Comparison of ENCODE assay signal across 9 cellular contexts in genomic region chr19:41426952-41427646, GRCh38. TPM values are rescaled to one million over a fixed set of nuclear protein-coding genes. Genes with fewer than 3 reads are reported as not detected.
DNase-seq lines count a peak whose midpoint lies in the region; ATAC-seq, FAIRE-seq and TF ChIP-seq lines count a peak whose summit lies in the region.
"Had no signal": no experiment of that assay in that cellular context is flagged by ENCODE, and none has a peak within 500 bp of the region (broad histone marks: within the 10 kb centered on the region; RNA-seq: fewer than 3 reads in every experiment).

Gene B3GNT8, minus strand, starts transcription at chr19:41427374. Its CDS starts 596 bp downstream, at chr19:41426778.

- ATAC-seq in activated CD4-positive, alpha-beta T cell treated with anti-CD3 and anti-CD28 coated beads for 36 hours, result peak; percentile 72
- peak; percentile 57 for ATAC-seq in Panc1
- peak; percentile 84 to 89 (median 86) for ATAC-seq in heart right ventricle
- ATAC-seq in HG03342 (IDR thresholded peaks at IDR 0.05; ENCODE audit: unreplicated experiment), result no peak

- H3K4me3 ChIP-seq in Panc1 (ENCODE audit: low read depth in 2 of 2, low read length in 2 of 2) (no peak within 1 kb of the TSS), heart right ventricle (peak within 1 kb of the TSS; percentile 16 to 73 (median 61))

- FAIRE-seq in RCC 7860 (lab: Jason Lieb, UNC), result no peak
- FAIRE-seq: G401.6 had no signal

- in situ Hi-C loops in Panc1 (cut with HindIII; ENCODE audit: low pct_unique_long_range_greater_than_20kb, low sequenced_read_pairs), result no loop called here

- CTCF ChIA-PET in activated CD4-positive, alpha-beta T cell treated with anti-CD3 and anti-CD28 coated beads for 36 hours (lab: Charles Lee), result interaction anchor here (0.7 to 1.8 kb wide), 2 partner anchors 9 to 22 kb away, joined by 3 to 6 read pairs; no protein-coding TSS in a partner anchor
- CTCF ChIA-PET in Panc1 (lab: Charles Lee), result no interaction called here

- no peaks in the 10 kb centered on the region for H3K9me3 Mint-ChIP-seq in activated CD4-positive, alpha-beta T cell treated with anti-CD3 and anti-CD28 coated beads for 36 hours (ENCODE audit: low read depth)
- no peaks in the 10 kb centered on the region for H3K9me3 Mint-ChIP-seq in activated naive CD8-positive, alpha-beta T cell treated with anti-CD3 and anti-CD28 coated beads for 36 hours
- H3K9me3 Mint-ChIP-seq in progenitor cell of endocrine pancreas (ENCODE audit: low read depth), result no peaks in the 10 kb centered on the region

- BruUV-seq in Panc1 (replicated peaks; lab: Mats Ljungman, UMichigan), result no TSS peak

- H3K4me3 Mint-ChIP-seq in activated CD4-positive, alpha-beta T cell treated with anti-CD3 and anti-CD28 coated beads for 36 hours, result peak within 1 kb of the TSS; percentile 65
- peak within 1 kb of the TSS; percentile 66 for H3K4me3 Mint-ChIP-seq in activated naive CD8-positive, alpha-beta T cell treated with anti-CD3 and anti-CD28 coated beads for 36 hours
- peak within 1 kb of the TSS; percentile 85 for H3K4me3 Mint-ChIP-seq in progenitor cell of endocrine pancreas (ENCODE audit: low read depth)

- DNase-seq in activated CD4-positive, alpha-beta T cell treated with anti-CD3 and anti-CD28 coated beads for 36 hours, result peak; percentile 73
- no peak for DNase-seq in activated CD4-positive, alpha-beta T cell treated with anti-CD3 and anti-CD28 coated beads for 1 hour
- no peak for DNase-seq in Panc1 (ENCODE audit: low read depth, low spot score)
- peak; percentile 63 for DNase-seq in activated naive CD8-positive, alpha-beta T cell treated with anti-CD3 and anti-CD28 coated beads for 36 hours
- peak; percentile 89 to 90 for DNase-seq in heart right ventricle
- DNase-seq in progenitor cell of endocrine pancreas (ENCODE audit: low spot score, unreplicated experiment), result peak; percentile 70
- no peak for DNase-seq in RCC 7860 (ENCODE audit: low spot score)

- TF ChIP-seq CTCF in Panc1 (IDR thresholded peaks at IDR 0.05), result no peak
- no peak for TF ChIP-seq CTCF in heart right ventricle (IDR thresholded peaks at IDR 0.05)
- no peak for TF ChIP-seq CTCF in progenitor cell of endocrine pancreas (IDR thresholded peaks at IDR 0.05; ENCODE audit: unreplicated experiment)

- no peak within 1 kb of the TSS for H3K27ac ChIP-seq in Panc1 (ENCODE audit: low read length)
- H3K27ac ChIP-seq in heart right ventricle, result peak within 1 kb of the TSS; percentile 69 to 94 (median 90)

- POLR2A ChIA-PET in activated CD4-positive, alpha-beta T cell treated with anti-CD3 and anti-CD28 coated beads for 36 hours (lab: Charles Lee), result no interaction called here
- POLR2A ChIA-PET in Panc1 (lab: Charles Lee), result no interaction called here

- H3K27me3 ChIP-seq in Panc1 (ENCODE audit: control insufficient read depth, insufficient read depth, low read length) (no peaks in the 10 kb centered on the region), heart right ventricle (no peaks in the 10 kb centered on the region)

- H3K36me3 ChIP-seq in Panc1 (ENCODE audit: control insufficient read depth, insufficient read depth, low read length) (no peaks in the 10 kb centered on the region), heart right ventricle (peaks cover 0 to 62% (median 12%) of the 10 kb centered on the region in 9 donors)

- H3K36me3 Mint-ChIP-seq in activated CD4-positive, alpha-beta T cell treated with anti-CD3 and anti-CD28 coated beads for 36 hours (ENCODE audit: low read depth), result peaks cover 18% of the 10 kb centered on the region
- H3K36me3 Mint-ChIP-seq in activated naive CD8-positive, alpha-beta T cell treated with anti-CD3 and anti-CD28 coated beads for 36 hours, result peaks cover 9% of the 10 kb centered on the region
- peaks cover 4% of the 10 kb centered on the region for H3K36me3 Mint-ChIP-seq in progenitor cell of endocrine pancreas (ENCODE audit: insufficient read depth)

- intact Hi-C loops in activated CD4-positive, alpha-beta T cell treated with anti-CD3 and anti-CD28 coated beads for 36 hours (cut with DNase I, micrococcal nuclease), result loop anchor here in 1 of 2 experiments (5.0 kb wide), 1 partner anchor 225 kb away; no protein-coding TSS in a partner anchor
- intact Hi-C loops in Panc1 (cut with micrococcal nuclease; ENCODE audit: unreplicated experiment), result no loop called here
- intact Hi-C loops in heart right ventricle (cut with DNase I), result loop anchor here in 3 of 10 donors (5.0 kb wide), 3 partner anchors 105 to 120 kb away; partner anchors contain the start of gene CCDC97 (in 1 of the 3)

- no peaks in the 10 kb centered on the region for H3K27me3 Mint-ChIP-seq in activated CD4-positive, alpha-beta T cell treated with anti-CD3 and anti-CD28 coated beads for 36 hours
- H3K27me3 Mint-ChIP-seq in activated naive CD8-positive, alpha-beta T cell treated with anti-CD3 and anti-CD28 coated beads for 36 hours, result no peaks in the 10 kb centered on the region
- H3K27me3 Mint-ChIP-seq in progenitor cell of endocrine pancreas, result no peaks in the 10 kb centered on the region

- 1 to 6% methylated on average over 18 to 19 of the region's 19 CpGs for WGBS in heart right ventricle, 2 donors

- peaks cover 18% of the 10 kb centered on the region for H3K4me1 Mint-ChIP-seq in activated CD4-positive, alpha-beta T cell treated with anti-CD3 and anti-CD28 coated beads for 36 hours
- peaks cover 16% of the 10 kb centered on the region for H3K4me1 Mint-ChIP-seq in activated naive CD8-positive, alpha-beta T cell treated with anti-CD3 and anti-CD28 coated beads for 36 hours
- H3K4me1 Mint-ChIP-seq in progenitor cell of endocrine pancreas (ENCODE audit: low read depth), result peaks cover 10% of the 10 kb centered on the region

- no peaks in the 10 kb centered on the region for H3K4me1 ChIP-seq in Panc1 (ENCODE audit: control insufficient read depth, insufficient read depth, low read length)
- peaks cover 12 to 93% (median 63%) of the 10 kb centered on the region in 9 donors for H3K4me1 ChIP-seq in heart right ventricle

- peak within 1 kb of the TSS; percentile 73 for H3K27ac Mint-ChIP-seq in activated CD4-positive, alpha-beta T cell treated with anti-CD3 and anti-CD28 coated beads for 36 hours
- peak within 1 kb of the TSS; percentile 78 for H3K27ac Mint-ChIP-seq in activated naive CD8-positive, alpha-beta T cell treated with anti-CD3 and anti-CD28 coated beads for 36 hours
- peak within 1 kb of the TSS; percentile 97 for H3K27ac Mint-ChIP-seq in progenitor cell of endocrine pancreas

- H3K9me3 ChIP-seq in Panc1 (ENCODE audit: control insufficient read depth, insufficient read depth, low read depth, low read length) (no peaks in the 10 kb centered on the region), heart right ventricle (no peaks in the 10 kb centered on the region)

RNA-seq across cellular contexts. Expression of gene B3GNT8, which starts in this region (rescaled TPM):
- under 1 TPM in 1 of 2 experiments, not detected in 1; 0.41 TPM for total RNA-seq in activated CD4-positive, alpha-beta T cell treated with anti-CD3 and anti-CD28 coated beads for 36 hours
- total RNA-seq in Panc1 (2021; ENCODE audit: unreplicated experiment), result 0.10 TPM
- not detected for polyA plus RNA-seq in Panc1 (2012; ENCODE audit: insufficient read length)
- under 1 TPM; 0.10 to 0.48 TPM for total RNA-seq in activated naive CD8-positive, alpha-beta T cell treated with anti-CD3 and anti-CD28 coated beads for 36 hours
- total RNA-seq in heart right ventricle, result 10 to 100 TPM in 2 of 10 donors, 1 to 10 TPM in 8; 6.2 to 11.7 (median 8.8) TPM
- 10 to 100 TPM in 1 of 2 donors, 1 to 10 TPM in 1; 3.3 to 13.3 TPM for polyA plus RNA-seq in heart right ventricle
- 4.4 and 4.6 TPM in 2 replicates for total RNA-seq in progenitor cell of endocrine pancreas

Comparison
In these comparisons a context has a peak if more than half of its experiments do, and no peak if none do; other contexts are left out.
1. Peak in DNase-seq and ATAC-seq in activated CD4-positive, alpha-beta T cell treated with anti-CD3 and anti-CD28 coated beads for 36 hours; RNA of the gene not detected or under 1 TPM.
2. Peak in ATAC-seq in Panc1; RNA of the gene not detected or under 1 TPM.
3. Peak in DNase-seq in activated naive CD8-positive, alpha-beta T cell treated with anti-CD3 and anti-CD28 coated beads for 36 hours; RNA of the gene not detected or under 1 TPM.
4. DNase-seq: peak in heart right ventricle (2 of 2) and progenitor cell of endocrine pancreas (single experiment); none in activated CD4-positive, alpha-beta T cell treated with anti-CD3 and anti-CD28 coated beads for 1 hour (single experiment), Panc1 (single experiment) and RCC 7860 (single experiment).
5. H3K4me3 ChIP-seq: peak in heart right ventricle (10 of 10); none in Panc1 (0 of 2).
6. Peak in every context shown above with its lines, with median percentiles within 50 percentile points of each other: H3K27ac Mint-ChIP-seq and H3K4me3 Mint-ChIP-seq.